9 cellular contexts compared by ENCODE assay signal in genomic region chr13:62119739-62120700, GRCh38.
DNase-seq lines count a peak whose midpoint lies in the region; ATAC-seq and TF ChIP-seq lines count a peak whose summit lies in the region.
"Had no signal": no experiment of that assay in that cellular context is flagged by ENCODE, and none has a peak within 500 bp of the region (broad histone marks: within the 10 kb centered on the region; RNA-seq: fewer than 3 reads in every experiment).

No MANE protein-coding gene starts in this region.

- no peaks in the 10 kb centered on the region for H3K27me3 Mint-ChIP-seq in progenitor cell of endocrine pancreas
- H3K27me3 Mint-ChIP-seq: CD4-positive, CD25-positive, alpha-beta regulatory T cell had no signal

- H3K9me3 Mint-ChIP-seq in progenitor cell of endocrine pancreas (ENCODE audit: low read depth): no peaks in the 10 kb centered on the region

- no peaks in the 10 kb centered on the region for H3K4me1 Mint-ChIP-seq in progenitor cell of endocrine pancreas (ENCODE audit: low read depth)

- no peak overlapping the region for H3K27ac Mint-ChIP-seq in progenitor cell of endocrine pancreas
- H3K27ac Mint-ChIP-seq: CD4-positive, CD25-positive, alpha-beta regulatory T cell had no signal

- in situ Hi-C loops in T47D (cut with HindIII; ENCODE audit: low pct_unique_long_range_greater_than_20kb, low sequenced_read_pairs): no loop called here

- ATAC-seq in HG02759 (IDR thresholded peaks at IDR 0.05; ENCODE audit: unreplicated experiment): no peak

- no peaks in the 10 kb centered on the region for H3K36me3 Mint-ChIP-seq in progenitor cell of endocrine pancreas (ENCODE audit: insufficient read depth)
- H3K36me3 Mint-ChIP-seq: CD4-positive, CD25-positive, alpha-beta regulatory T cell had no signal

- peak; percentile 69 for TF ChIP-seq CTCF in progenitor cell of endocrine pancreas (IDR thresholded peaks at IDR 0.05; ENCODE audit: unreplicated experiment)

- DNase-seq in NCI-H1694 treated with DMSO at 0.1 percent for 48 hours (lab: John Stamatoyannopoulos, UW): peak; percentile 4
- DNase-seq in NCI-H1694 (lab: John Stamatoyannopoulos, UW): no peak
- DNase-seq in NCI-H1105 treated with DMSO at 0.1 percent for 48 hours (lab: John Stamatoyannopoulos, UW): peak; percentile 75
- peak; percentile 1 to 28 for DNase-seq in T47D (ENCODE audit: low read depth in 1 of 2, low spot score in 1 of 2)
- DNase-seq in progenitor cell of endocrine pancreas (ENCODE audit: low spot score, unreplicated experiment): no peak
- no peak for DNase-seq in stimulated activated CD8-positive, alpha-beta memory T cell treated with anti-CD3 and anti-CD28 coated beads, Interleukin-4, amount 100 ng/mL, for 48 hours
- no peak for DNase-seq in stimulated activated CD4-positive, alpha-beta T cell treated with anti-CD3 and anti-CD28 coated beads, Interleukin-2, amount 100 ng/mL, for 48 hours
- DNase-seq: CD4-positive, CD25-positive, alpha-beta regulatory T cell had no signal

- H3K4me3 Mint-ChIP-seq in progenitor cell of endocrine pancreas (ENCODE audit: low read depth): no peak overlapping the region
- H3K4me3 Mint-ChIP-seq: CD4-positive, CD25-positive, alpha-beta regulatory T cell had no signal

Comparison
In these comparisons a context has a peak if more than half of its experiments do, and no peak if none do; other contexts are left out.
1. DNase-seq: peak in NCI-H1694 treated with DMSO at 0.1 percent for 48 hours (single experiment), NCI-H1105 treated with DMSO at 0.1 percent for 48 hours (single experiment) and T47D (2 of 2); none in NCI-H1694 (single experiment), progenitor cell of endocrine pancreas (single experiment), stimulated activated CD8-positive, alpha-beta memory T cell treated with anti-CD3 and anti-CD28 coated beads, Interleukin-4, amount 100 ng/mL, for 48 hours (single experiment) and stimulated activated CD4-positive, alpha-beta T cell treated with anti-CD3 and anti-CD28 coated beads, Interleukin-2, amount 100 ng/mL, for 48 hours (0 of 2).